In genomic region chr2:227813229-227813561, GRCh38 we compare ENCODE assay signal across 18 cellular contexts. TPM values are rescaled to one million over a fixed set of nuclear protein-coding genes. Genes with fewer than 3 reads are reported as not detected.
DNase-seq lines count a peak whose midpoint lies in the region; ATAC-seq, FAIRE-seq and TF ChIP-seq lines count a peak whose summit lies in the region.
"Had no signal": no experiment of that assay in that cellular context is flagged by ENCODE, and none has a peak within 500 bp of the region (broad histone marks: within the 10 kb centered on the region; RNA-seq: fewer than 3 reads in every experiment).

No MANE protein-coding gene starts in this region.

- H3K9me3 Mint-ChIP-seq in Caco-2 (ENCODE audit: unreplicated experiment), result no peaks in the 10 kb centered on the region
- H3K9me3 Mint-ChIP-seq in activated naive CD8-positive, alpha-beta T cell treated with anti-CD3 and anti-CD28 coated beads for 36 hours, result no peaks in the 10 kb centered on the region

- H4K20me1 ChIP-seq in HepG2 (ENCODE audit: insufficient read depth, low read length), result no peaks in the 10 kb centered on the region

- TF ChIP-seq EP300 in HepG2 (IDR thresholded peaks at IDR 0.05; ENCODE audit: low read depth in 2 of 2, low read length in 2 of 2) (no peak), HepG2 (CRISPR knock-in tag; IDR thresholded peaks at IDR 0.05; ENCODE audit: borderline replicate concordance) (no peak; the same call in 1 of the 2 replicates)

- H3K4me1 Mint-ChIP-seq in Caco-2 (ENCODE audit: low read depth, unreplicated experiment), result peaks cover 13% of the 10 kb centered on the region
- peaks cover 21% of the 10 kb centered on the region for H3K4me1 Mint-ChIP-seq in activated naive CD8-positive, alpha-beta T cell treated with anti-CD3 and anti-CD28 coated beads for 36 hours

- DNase-seq in Caco-2 (peak; percentile 61), HepG2 (ENCODE audit: low spot score) (no peak), dedifferentiated amniotic fluid mesenchymal stem cell (ENCODE audit: extremely low spot score) (no peak), erythroblast (lab: John Stamatoyannopoulos, UW) (no peak), NCI-H128 (lab: John Stamatoyannopoulos, UW; ENCODE audit: unreplicated experiment) (no peak)
- DNase-seq in activated naive CD8-positive, alpha-beta T cell treated with anti-CD3 and anti-CD28 coated beads for 36 hours, result no peak
- DNase-seq: GF-D8, GOT3, KBM-7, NCI-H1092 treated with DMSO at 0.1 percent for 48 hours, NCI-H1694 treated with DMSO at 0.1 percent for 48 hours, NCI-H446 treated with DMSO at 0.1 percent for 48 hours, NCI-H748 treated with DMSO at 0.1 percent for 48 hours had no signal

- H3K27ac ChIP-seq in ACC112 (ENCODE audit: low read depth, low read length) (peak overlapping the region; percentile 100), HepG2 (ENCODE audit: extremely low read length, insufficient read depth, low read length) (peak overlapping the region; percentile 94)

- no TSS peak for BruUV-seq in Caco-2 (replicated peaks; lab: Mats Ljungman, UMichigan)
- BruUV-seq in HepG2 (replicated peaks; lab: Mats Ljungman, UMichigan), result no TSS peak

- H3K36me3 ChIP-seq in ACC112 (ENCODE audit: insufficient read depth, low read length) (peaks cover 71% of the 10 kb centered on the region), Caco-2 (ENCODE audit: control insufficient read depth, insufficient read depth, low read length) (no peaks in the 10 kb centered on the region), HepG2 (replicated peaks in 1 of 2; ENCODE audit: control insufficient read depth in 1 of 2, insufficient read depth in 2 of 2, low read length in 2 of 2) (peaks cover 2 to 8% of the 10 kb centered on the region in 2 experiments; a peak in 4 of 5 replicates)

- FAIRE-seq in HepG2 (lab: Jason Lieb, UNC), result peak; percentile 71
- FAIRE-seq: A549, HTR-8/SVneo had no signal

- TF ChIP-seq POLR2A in HepG2 (IDR thresholded peaks at IDR 0.05; ENCODE audit: insufficient read depth in 1 of 2, low read depth in 2 of 2, low read length in 2 of 2) (no peak), erythroblast (IDR thresholded peaks at IDR 0.05; ENCODE audit: low read length) (no peak)

- in situ Hi-C loops in HepG2 (cut with HindIII; ENCODE audit: extremely low pct_ligation_motif_present, low pct_unique_long_range_greater_than_20kb), result no loop called here

- H3K27me3 Mint-ChIP-seq in Caco-2 (ENCODE audit: insufficient read depth, unreplicated experiment), result no peaks in the 10 kb centered on the region
- peaks cover 46% of the 10 kb centered on the region for H3K27me3 Mint-ChIP-seq in activated naive CD8-positive, alpha-beta T cell treated with anti-CD3 and anti-CD28 coated beads for 36 hours

- peaks cover 6% of the 10 kb centered on the region for H3K36me3 Mint-ChIP-seq in Caco-2 (ENCODE audit: insufficient read depth, unreplicated experiment)
- peaks cover 11% of the 10 kb centered on the region for H3K36me3 Mint-ChIP-seq in activated naive CD8-positive, alpha-beta T cell treated with anti-CD3 and anti-CD28 coated beads for 36 hours
- H3K36me3 Mint-ChIP-seq: CD14-positive monocyte had no signal

- CTCF ChIA-PET in Caco-2 (lab: Charles Lee), result interaction anchor here (0.8 kb wide), 1 partner anchor 51 kb away, joined by 3 read pairs; no protein-coding TSS in a partner anchor
- CTCF ChIA-PET in HepG2 (lab: Yijun Ruan, JAX; ENCODE audit: low intra/inter-chr PET ratio, low total read pairs), result interaction anchor here (2.2 to 2.4 kb wide), 2 partner anchors 49 to 71 kb away, joined by 9 to 10 read pairs; no protein-coding TSS in a partner anchor

- POLR2A ChIA-PET in Caco-2 (lab: Charles Lee), result interaction anchor here (0.5 to 0.7 kb wide), 3 partner anchors 17 to 977 kb away, joined by 3 to 5 read pairs (median 3); partner anchors contain the start of genes DAW1 and RHBDD1
- POLR2A ChIA-PET in HepG2 (lab: Yijun Ruan, JAX), result interaction anchor here (0.9 to 2.4 kb wide), 20 partner anchors 8 to 474 kb away, joined by 3 to 29 read pairs (median 6); no protein-coding TSS in a partner anchor

- peak; percentile 79 for ATAC-seq in HepG2
- ATAC-seq: A549, Right ventricle myocardium inferior had no signal

- H3K4me3 ChIP-seq in ACC112 (ENCODE audit: low read depth, low read length), result peak overlapping the region; percentile 11; the same call in 1 of the 2 replicates
- no peak overlapping the region for H3K4me3 ChIP-seq in Caco-2 (ENCODE audit: low read depth, low read length)
- H3K4me3 ChIP-seq in HepG2 (replicated peaks in 1 of 3; ENCODE audit: insufficient read depth in 1 of 3, low read depth in 2 of 3, low read length in 3 of 3), result peak overlapping the region in 2 of 3 experiments; percentile 9 to 34; a peak in 2 of 6 replicates
- H3K4me3 ChIP-seq: A549 had no signal

- no peak; the same call in 1 of the 2 replicates for TF ChIP-seq RAD21 in HepG2 (CRISPR knock-in tag; IDR thresholded peaks at IDR 0.05)

- TF ChIP-seq CTCF in Caco-2 (IDR thresholded peaks at IDR 0.05; ENCODE audit: insufficient read depth in 1 of 2, low read depth in 1 of 2, low read length in 1 of 2, severe bottlenecking in 1 of 2, unreplicated experiment in 1 of 2), result no peak
- TF ChIP-seq CTCF in HepG2 (CRISPR knock-in tag; IDR thresholded peaks at IDR 0.05), result peak; percentile 12; the same call in 1 of the 2 replicates

- peak overlapping the region; percentile 77 for H3K4me2 ChIP-seq in HepG2 (ENCODE audit: low read depth, low read length)
- H3K4me2 ChIP-seq: A549 had no signal

- H3K4me3 Mint-ChIP-seq in Caco-2 (ENCODE audit: unreplicated experiment), result peak overlapping the region; percentile 72
- H3K4me3 Mint-ChIP-seq in activated naive CD8-positive, alpha-beta T cell treated with anti-CD3 and anti-CD28 coated beads for 36 hours, result no peak overlapping the region
- H3K4me3 Mint-ChIP-seq: CD14-positive monocyte had no signal

- 10% methylated on average over 2 of the region's 2 CpGs for WGBS in HepG2 (ENCODE audit: low lambda C conversion rate)

- H3K4me1 ChIP-seq in ACC112 (ENCODE audit: control insufficient read depth, insufficient read depth, low read length, unreplicated experiment), result peaks cover 28% of the 10 kb centered on the region
- H3K4me1 ChIP-seq in Caco-2, result peaks cover 18% of the 10 kb centered on the region
- peaks cover 49% of the 10 kb centered on the region for H3K4me1 ChIP-seq in HepG2 (ENCODE audit: insufficient read depth, low read length)

- H3K9ac ChIP-seq in HepG2 (ENCODE audit: insufficient read depth, low read depth, low read length), result peak overlapping the region; percentile 92

- H3K79me2 ChIP-seq in ACC112 (ENCODE audit: control insufficient read depth, insufficient read depth, low read length, unreplicated experiment), result peaks cover 59% of the 10 kb centered on the region
- peaks cover 27% of the 10 kb centered on the region for H3K79me2 ChIP-seq in HepG2 (ENCODE audit: insufficient read depth, low read length)

- H3K9me3 ChIP-seq in Caco-2 (no peaks in the 10 kb centered on the region), HepG2 (ENCODE audit: low read length) (no peaks in the 10 kb centered on the region)
- H3K9me3 ChIP-seq: A549 had no signal

- intact Hi-C loops in Caco-2 (cut with micrococcal nuclease; ENCODE audit: unreplicated experiment) (loop anchor here (2.0 to 5.0 kb wide), 2 partner anchors 49 to 58 kb away; partner anchors contain the start of gene DAW1), HepG2 (cut with micrococcal nuclease; ENCODE audit: unreplicated experiment) (loop anchor here (1.0 to 5.0 kb wide), 5 partner anchors 14 to 341 kb away; partner anchors contain the start of gene AGFG1)

- H2AFZ ChIP-seq in ACC112 (ENCODE audit: low read length, unreplicated experiment) (no peak overlapping the region), HepG2 (ENCODE audit: low read length) (no peak overlapping the region)

- H3K27me3 ChIP-seq in ACC112 (ENCODE audit: insufficient read depth, low read length) (no peaks in the 10 kb centered on the region), Caco-2 (replicated peaks; ENCODE audit: control insufficient read depth, insufficient read depth, low read length) (no peaks in the 10 kb centered on the region), HepG2 (ENCODE audit: control insufficient read depth in 1 of 2, insufficient read depth in 2 of 2, low read length in 2 of 2) (no peaks in the 10 kb centered on the region; a peak in 1 of 5 replicates)

- peak overlapping the region; percentile 90 for H3K27ac Mint-ChIP-seq in Caco-2 (ENCODE audit: unreplicated experiment)
- H3K27ac Mint-ChIP-seq in activated naive CD8-positive, alpha-beta T cell treated with anti-CD3 and anti-CD28 coated beads for 36 hours, result peak overlapping the region; percentile 2

RNA-seq across cellular contexts. Expression of gene CCL20, which starts 0.4 kb away (rescaled TPM):
- total RNA-seq in Caco-2 (2022) (2.8 and 3.5 TPM in 2 replicates), HepG2 (2016; rRNA removed; fragmentation: Illumina TruSeq; extraction: Trizol) (136 and 223 TPM in 2 replicates)
- total RNA-seq in activated naive CD8-positive, alpha-beta T cell treated with anti-CD3 and anti-CD28 coated beads for 36 hours, result 1 to 10 TPM; 3.1 to 4.4 TPM
- total RNA-seq in HepG2 (2016; cell fraction: cytosol; rRNA removed; fragmentation: Illumina TruSeq; extraction: Trizol; ENCODE audit: low read depth), result 99.9 and 112 TPM in 2 replicates
- total RNA-seq in HepG2 (2016; cell fraction: insoluble cytoplasmic fraction; rRNA removed; fragmentation: Illumina TruSeq; extraction: Trizol), result 137 and 217 TPM in 2 replicates
- 75.9 and 85.7 TPM in 2 replicates for total RNA-seq in HepG2 (2016; cell fraction: membrane; rRNA removed; fragmentation: Illumina TruSeq; extraction: Trizol)
- 195 and 205 TPM in 2 replicates for total RNA-seq in HepG2 (2016; cell fraction: nucleus; rRNA removed; fragmentation: Illumina TruSeq; extraction: Trizol)
- 811 and 903 TPM in 2 replicates for polyA plus RNA-seq in HepG2 (2011; rRNA removed)
- 378 and 591 TPM in 2 replicates for polyA plus RNA-seq in HepG2 (2011; cell fraction: cytosol; rRNA removed)
- 84.5 and 124 TPM in 2 replicates for polyA plus RNA-seq in HepG2 (2011; cell fraction: nucleus; rRNA removed)
- 780 and 797 TPM in 2 replicates for polyA plus RNA-seq in HepG2 (2012)
- polyA plus RNA-seq in HepG2 (2016; cell fraction: cytosol; fragmentation: Illumina TruSeq; extraction: Trizol; ENCODE audit: low read depth), result 41.1 and 41.5 TPM in 2 replicates
- 160 and 169 TPM in 2 replicates for polyA plus RNA-seq in HepG2 (2016; cell fraction: insoluble cytoplasmic fraction; fragmentation: Illumina TruSeq; extraction: Trizol; ENCODE audit: low read depth)
- polyA plus RNA-seq in HepG2 (2016; cell fraction: membrane; fragmentation: Illumina TruSeq; extraction: Trizol; ENCODE audit: low read depth), result 41.7 and 42.7 TPM in 2 replicates
- 376 and 396 TPM in 2 replicates for polyA plus RNA-seq in HepG2 (2016; cell fraction: nucleus; fragmentation: Illumina TruSeq; extraction: Trizol; ENCODE audit: insufficient read depth, low read depth)
- polyA minus RNA-seq in HepG2 (2011; rRNA and poly(A)+ RNA removed; ENCODE audit: low replicate concordance), result 0.21 and 395 TPM in 2 replicates
- 440 and 488 TPM in 2 replicates for polyA minus RNA-seq in HepG2 (2011; cell fraction: cytosol; rRNA and poly(A)+ RNA removed)
- 142 and 223 TPM in 2 replicates for polyA minus RNA-seq in HepG2 (2011; cell fraction: nucleus; rRNA and poly(A)+ RNA removed)
- total RNA-seq: Right ventricle myocardium inferior had no signal

RNA-seq across cellular contexts. Expression of gene DAW1, which starts 58.2 kb away (rescaled TPM):
- total RNA-seq in Caco-2 (2022) (5.4 and 6.6 TPM in 2 replicates), HepG2 (2016; rRNA removed; fragmentation: Illumina TruSeq; extraction: Trizol) (not detected in 2 replicates)
- not detected for total RNA-seq in activated naive CD8-positive, alpha-beta T cell treated with anti-CD3 and anti-CD28 coated beads for 36 hours
- total RNA-seq in HepG2 (2016; cell fraction: cytosol; rRNA removed; fragmentation: Illumina TruSeq; extraction: Trizol; ENCODE audit: low read depth), result not detected in 2 replicates
- not detected in 2 replicates for total RNA-seq in HepG2 (2016; cell fraction: insoluble cytoplasmic fraction; rRNA removed; fragmentation: Illumina TruSeq; extraction: Trizol)
- total RNA-seq in HepG2 (2016; cell fraction: membrane; rRNA removed; fragmentation: Illumina TruSeq; extraction: Trizol), result not detected in 2 replicates
- not detected in 2 replicates for total RNA-seq in HepG2 (2016; cell fraction: nucleus; rRNA removed; fragmentation: Illumina TruSeq; extraction: Trizol)
- not detected in 2 replicates for polyA plus RNA-seq in HepG2 (2011; rRNA removed)
- not detected in 2 replicates for polyA plus RNA-seq in HepG2 (2011; cell fraction: cytosol; rRNA removed)
- polyA plus RNA-seq in HepG2 (2011; cell fraction: nucleus; rRNA removed), result 0.07 TPM in 1 of 2 replicates, not detected in the other
- polyA plus RNA-seq in HepG2 (2012), result not detected in 2 replicates
- polyA plus RNA-seq in HepG2 (2016; cell fraction: cytosol; fragmentation: Illumina TruSeq; extraction: Trizol; ENCODE audit: low read depth), result not detected in 2 replicates
- polyA plus RNA-seq in HepG2 (2016; cell fraction: insoluble cytoplasmic fraction; fragmentation: Illumina TruSeq; extraction: Trizol; ENCODE audit: low read depth), result not detected in 2 replicates
- polyA plus RNA-seq in HepG2 (2016; cell fraction: membrane; fragmentation: Illumina TruSeq; extraction: Trizol; ENCODE audit: low read depth), result not detected in 2 replicates
- polyA plus RNA-seq in HepG2 (2016; cell fraction: nucleus; fragmentation: Illumina TruSeq; extraction: Trizol; ENCODE audit: insufficient read depth, low read depth), result not detected in 2 replicates
- 0.19 TPM in 1 of 2 replicates, not detected in the other for polyA minus RNA-seq in HepG2 (2011; rRNA and poly(A)+ RNA removed; ENCODE audit: low replicate concordance)
- polyA minus RNA-seq in HepG2 (2011; cell fraction: cytosol; rRNA and poly(A)+ RNA removed), result not detected in 2 replicates
- not detected in 2 replicates for polyA minus RNA-seq in HepG2 (2011; cell fraction: nucleus; rRNA and poly(A)+ RNA removed)
- total RNA-seq: Right ventricle myocardium inferior had no signal
- polyA plus RNA-seq: CD14-positive monocyte had no signal

Comparison
In these comparisons a context has a peak if more than half of its experiments do, and no peak if none do; other contexts are left out.
1. DNase-seq: peak in Caco-2 (2 of 2); none in activated naive CD8-positive, alpha-beta T cell treated with anti-CD3 and anti-CD28 coated beads for 36 hours (single experiment), HepG2 (single experiment), dedifferentiated amniotic fluid mesenchymal stem cell (single experiment), erythroblast (0 of 2) and NCI-H128 (single experiment).
2. RNA of gene CCL20, which starts 0.4 kb away (total RNA-seq): 75.9 to 223 TPM in HepG2; 3.1 to 4.4 TPM in activated naive CD8-positive, alpha-beta T cell treated with anti-CD3 and anti-CD28 coated beads for 36 hours and 2.8 to 3.5 TPM in Caco-2; every median in the first group is over 10 times any median in the second.